Comparison of ENCODE assay signal across 9 cellular contexts in genomic region chr1:119987112-119987511, GRCh38.
A peak's percentile ranks its signal among the peaks of the same experiment; 100 is the strongest.
DNase-seq lines count a peak whose midpoint lies in the region; ATAC-seq and TF ChIP-seq lines count a peak whose summit lies in the region.
"Had no signal": no experiment of that assay in that cellular context is flagged by ENCODE, and none has a peak within 500 bp of the region (broad histone marks: within the 10 kb centered on the region; RNA-seq: fewer than 3 reads in every experiment).

No MANE protein-coding gene starts in this region.

- CTCF ChIA-PET in IMR-90 (lab: Yijun Ruan, JAX) = interaction anchor here (1.2 kb wide), 1 partner anchor 19 kb away, joined by 3 read pairs; no protein-coding TSS in a partner anchor
- CTCF ChIA-PET in MCF 10A (lab: Yijun Ruan, JAX) = interaction anchor here (1.4 to 2.0 kb wide), 2 partner anchors 19 to 39 kb away, joined by 3 to 11 read pairs; no protein-coding TSS in a partner anchor

- H3K4me2 ChIP-seq in IMR-90 (ENCODE audit: low read depth, low read length) = peak overlapping the region; percentile 71

- H3K27ac Mint-ChIP-seq in MCF 10A (ENCODE audit: low read depth, unreplicated experiment) = peak overlapping the region; percentile 91

- POLR2A ChIA-PET in IMR-90 (lab: Charles Lee; ENCODE audit: unreplicated experiment) (no interaction called here), MCF 10A (lab: Yijun Ruan, JAX) (interaction anchor here (0.8 to 2.6 kb wide), 4 partner anchors 8 to 203 kb away, joined by 3 to 26 read pairs (median 4); partner anchors contain the start of gene SEC22B)

- H2BK5ac ChIP-seq in IMR-90 (ENCODE audit: low read depth, low read length, poor library complexity, severe bottlenecking) = peak overlapping the region; percentile 6

- TF ChIP-seq POLR2A in IMR-90 (IDR thresholded peaks at IDR 0.05; ENCODE audit: low read depth, low read length) = no peak

- peak overlapping the region; percentile 33; the same call in 1 of the 2 replicates for H3K18ac ChIP-seq in IMR-90 (ENCODE audit: low read depth, low read length)

- H3K36me3 ChIP-seq in IMR-90 (ENCODE audit: control insufficient read depth, insufficient read depth, low read length) (peaks cover 8% of the 10 kb centered on the region), muscle layer of duodenum (ENCODE audit: control insufficient read depth in 1 of 2, insufficient read depth in 2 of 2, low read length in 2 of 2) (peaks cover 5 to 7% of the 10 kb centered on the region in 2 donors)

- in situ Hi-C loops in IMR-90 (cut with MboI; ENCODE audit: low sequenced_read_pairs) = no loop called here

- peaks cover 8% of the 10 kb centered on the region; the same call in 1 of the 2 replicates for H4K20me1 ChIP-seq in IMR-90 (ENCODE audit: insufficient read depth, low read length)

- peak overlapping the region; percentile 11 for H2AK5ac ChIP-seq in IMR-90 (ENCODE audit: low read depth, low read length)

- H2BK20ac ChIP-seq in IMR-90 (ENCODE audit: low read depth, low read length) = peak overlapping the region; percentile 59; the same call in 1 of the 2 replicates

- no peak for TF ChIP-seq CTCF in IMR-90 (conservative IDR thresholded peaks at IDR 0.05; ENCODE audit: low read depth, low read length)
- TF ChIP-seq CTCF in MCF 10A (IDR thresholded peaks at IDR 0.05; ENCODE audit: unreplicated experiment) = no peak

- DNase-seq in AG08395 (ENCODE audit: low spot score) = peak; percentile 77
- DNase-seq in IMR-90 = peak; percentile 97
- DNase-seq in MCF 10A (ENCODE audit: unreplicated experiment) = peak; percentile 86
- DNase-seq in NCI-H526 (lab: John Stamatoyannopoulos, UW) = no peak
- DNase-seq in effector CD8-positive, alpha-beta T cell (lab: John Stamatoyannopoulos, UW) = no peak
- no peak for DNase-seq in NCI-H446 treated with DMSO at 0.1 percent for 48 hours (lab: John Stamatoyannopoulos, UW)
- DNase-seq: activated CD4-positive, alpha-beta T cell treated with anti-CD3 and anti-CD28 coated beads, Interleukin-2, amount 50 U/mL, for 1 hour had no signal

- H2AFZ ChIP-seq in IMR-90 (replicated peaks; ENCODE audit: low read length, poor library complexity) = no peak overlapping the region

- peak; percentile 94 for ATAC-seq in IMR-90 (ENCODE audit: low read depth)
- ATAC-seq in GM18517 (IDR thresholded peaks at IDR 0.05; ENCODE audit: unreplicated experiment) = no peak

- H4K91ac ChIP-seq in IMR-90 (ENCODE audit: insufficient read depth, low read depth, low read length) = no peak overlapping the region

- H2BK120ac ChIP-seq in IMR-90 (ENCODE audit: low read depth, low read length) = peak overlapping the region; percentile 33; the same call in 1 of the 2 replicates

- H3K27me3 ChIP-seq in IMR-90 (ENCODE audit: control insufficient read depth, insufficient read depth, low read length) (no peaks in the 10 kb centered on the region), muscle layer of duodenum (ENCODE audit: low read depth, low read length) (no peaks in the 10 kb centered on the region)

- peaks cover 44% of the 10 kb centered on the region for H3K4me1 Mint-ChIP-seq in MCF 10A (ENCODE audit: insufficient read depth, unreplicated experiment)

- dilution Hi-C loops in IMR-90 (cut with HindIII; ENCODE audit: low sequenced_read_pairs, unreplicated experiment) = no loop called here

- peak overlapping the region; percentile 4 for H3K4me3 Mint-ChIP-seq in MCF 10A (ENCODE audit: unreplicated experiment)

- H3K23ac ChIP-seq in IMR-90 (ENCODE audit: low read depth, low read length) = no peak overlapping the region

- no peaks in the 10 kb centered on the region for H3K9me3 Mint-ChIP-seq in MCF 10A (ENCODE audit: unreplicated experiment)

- no peak for TF ChIP-seq RAD21 in IMR-90 (IDR thresholded peaks at IDR 0.05; ENCODE audit: low read length)

- no peak overlapping the region for H2AK9ac ChIP-seq in IMR-90 (replicated peaks; ENCODE audit: low read depth, low read length, poor library complexity)

- H3K36me3 Mint-ChIP-seq in MCF 10A (ENCODE audit: insufficient read depth, unreplicated experiment) = peaks cover 24% of the 10 kb centered on the region

- H3K4me1 ChIP-seq in IMR-90 (ENCODE audit: control insufficient read depth, insufficient read depth, low read length) (peaks cover 13% of the 10 kb centered on the region), muscle layer of duodenum (ENCODE audit: control insufficient read depth in 1 of 2, insufficient read depth in 2 of 2, low read length in 2 of 2) (peaks cover 0 to 5% of the 10 kb centered on the region in 2 donors)

- peak overlapping the region; percentile 1; the same call in 1 of the 3 replicates for H2BK15ac ChIP-seq in IMR-90 (ENCODE audit: low read depth, low read length)

- peaks cover 22 to 38% of the 10 kb centered on the region in 2 experiments for H3K79me1 ChIP-seq in IMR-90 (ENCODE audit: low read depth in 1 of 2, low read length in 2 of 2)

- no peaks in the 10 kb centered on the region for H3K27me3 Mint-ChIP-seq in MCF 10A (ENCODE audit: insufficient read depth, unreplicated experiment)

- no TSS peak for BruUV-seq in IMR-90 (replicated peaks; lab: Mats Ljungman, UMichigan)
- no TSS peak for BruUV-seq in MCF 10A (replicated peaks; lab: Mats Ljungman, UMichigan)

- H3K4ac ChIP-seq in IMR-90 (ENCODE audit: low read depth, low read length) = peak overlapping the region; percentile 29; the same call in 1 of the 2 replicates

- H3K4me3 ChIP-seq in IMR-90 (ENCODE audit: insufficient read depth, low read depth, low read length) (no peak overlapping the region), muscle layer of duodenum (ENCODE audit: low read depth in 1 of 2, low read length in 2 of 2) (no peak overlapping the region)

- H3K56ac ChIP-seq in IMR-90 (ENCODE audit: extremely low read depth, insufficient read depth, low read length) = no peak overlapping the region

- H3K14ac ChIP-seq in IMR-90 (replicated peaks; ENCODE audit: low read depth, low read length) = no peak overlapping the region; the same call in 1 of the 2 replicates

- H4K5ac ChIP-seq in IMR-90 (ENCODE audit: low read depth, low read length) = no peak overlapping the region

- H3K9me1 ChIP-seq in IMR-90 (ENCODE audit: insufficient read depth, low read length) = peaks cover 7% of the 10 kb centered on the region

- no peaks in the 10 kb centered on the region for H3K9me3 ChIP-seq in IMR-90 (ENCODE audit: control insufficient read depth, insufficient read depth, low read length)
- no peaks in the 10 kb centered on the region for H3K9me3 ChIP-seq in muscle layer of duodenum (ENCODE audit: control insufficient read depth in 1 of 2, low read length in 2 of 2)

- no peak overlapping the region for H3K9ac ChIP-seq in IMR-90 (ENCODE audit: low read depth, low read length)

- intact Hi-C loops in IMR-90 (cut with micrococcal nuclease) (no loop called here), MCF 10A (cut with micrococcal nuclease) (no loop called here)

- no CpG with 5 or more reads among the region's 2 CpGs for WGBS in IMR-90 (ENCODE audit: extremely low coverage in 2 of 2, insufficient read length in 1 of 2), 2 experiments

- H4K8ac ChIP-seq in IMR-90 (ENCODE audit: low read depth in 2 of 2, low read length in 2 of 2) = peak overlapping the region in 1 of 2 experiments; percentile 18; a peak in 1 of 4 replicates

- H3K27ac ChIP-seq in IMR-90 (ENCODE audit: insufficient read depth, low read length) (peak overlapping the region; percentile 20; the same call in 1 of the 2 replicates), muscle layer of duodenum (ENCODE audit: low read length) (peak overlapping the region; percentile 37)

TF ChIP-seq in IMR-90, 13 proteins besides CTCF, POLR2A, EP300 and RAD21:
- TF ChIP-seq RFX5 (IDR thresholded peaks at IDR 0.05; ENCODE audit: low read depth, low read length) = no peak
- TF ChIP-seq BHLHE40 (IDR thresholded peaks at IDR 0.05; ENCODE audit: low read depth, low read length) = no peak; the same call in 1 of the 2 replicates
- TF ChIP-seq MXI1 (IDR thresholded peaks at IDR 0.05; ENCODE audit: borderline replicate concordance, low read depth, low read length) = no peak
- peak; percentile 82 for TF ChIP-seq CEBPB (IDR thresholded peaks at IDR 0.05; ENCODE audit: low read depth, low read length)
- TF ChIP-seq NFE2L2 (IDR thresholded peaks at IDR 0.05; ENCODE audit: low read depth, low read length) = no peak
- no peak for TF ChIP-seq CHD1 (IDR thresholded peaks at IDR 0.05; ENCODE audit: low read depth, low read length)
- peak; percentile 87 for TF ChIP-seq FOS (IDR thresholded peaks at IDR 0.05; ENCODE audit: low read depth, low read length)
- peak; percentile 39 for TF ChIP-seq RCOR1 (IDR thresholded peaks at IDR 0.05; ENCODE audit: insufficient replicate concordance, low read length)
- TF ChIP-seq MAZ (IDR thresholded peaks at IDR 0.05; ENCODE audit: borderline replicate concordance, low read depth, low read length) = no peak
- TF ChIP-seq ELK1 (IDR thresholded peaks at IDR 0.05; ENCODE audit: borderline replicate concordance, low read depth, low read length) = no peak
- TF ChIP-seq SMC3 (IDR thresholded peaks at IDR 0.05; ENCODE audit: low read depth, low read length) = no peak; the same call in 1 of the 2 replicates

Comparison
In these comparisons a context has a peak if more than half of its experiments do, and no peak if none do; other contexts are left out.
1. DNase-seq: peak in AG08395 (single experiment), IMR-90 (single experiment) and MCF 10A (single experiment); none in NCI-H526 (0 of 2), effector CD8-positive, alpha-beta T cell (single experiment) and NCI-H446 treated with DMSO at 0.1 percent for 48 hours (single experiment).